35 cellular contexts compared by ENCODE assay signal in the genomic region with DNA sequence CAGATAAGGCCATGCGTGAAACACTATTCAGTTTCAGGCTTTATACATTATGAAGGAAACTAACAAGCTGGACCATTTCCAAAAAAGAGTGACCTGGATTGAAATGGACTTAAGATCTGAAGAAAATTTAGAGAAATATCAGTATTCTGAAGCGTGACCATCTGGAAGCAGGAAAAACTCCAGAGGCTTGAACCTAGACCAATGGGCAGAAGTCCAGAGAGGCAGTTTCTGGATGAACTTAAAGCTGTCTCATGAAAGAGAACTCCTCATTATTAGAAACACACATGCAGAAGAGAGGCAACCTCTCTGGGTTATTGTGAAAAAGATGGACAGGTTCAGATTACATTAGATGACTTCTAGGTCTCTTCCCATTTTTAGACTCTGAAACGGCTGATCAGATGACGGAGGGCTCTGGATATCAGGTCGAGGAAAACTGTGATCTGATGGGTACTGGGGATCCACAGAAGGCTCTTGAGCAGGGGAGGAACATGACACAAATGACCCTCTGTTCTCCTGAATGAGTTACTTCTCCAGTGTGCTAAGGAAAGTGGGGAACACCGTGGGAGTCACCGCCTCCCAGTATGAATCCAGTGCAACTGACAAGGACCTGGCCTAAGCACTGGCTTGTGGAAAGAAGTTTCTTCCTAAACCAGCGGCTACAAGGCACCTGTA.
DNase-seq lines count a peak whose midpoint lies in the region; ATAC-seq, FAIRE-seq and TF ChIP-seq lines count a peak whose summit lies in the region.
"Had no signal": no experiment of that assay in that cellular context is flagged by ENCODE, and none has a peak within 500 bp of the region (broad histone marks: within the 10 kb centered on the region; RNA-seq: fewer than 3 reads in every experiment).

No MANE protein-coding gene starts in this region.

- H3K4me1 ChIP-seq in K562 (replicated peaks in 1 of 2; ENCODE audit: control insufficient read depth in 2 of 2, insufficient read depth in 2 of 2, low read length in 2 of 2) (peaks cover 10 to 11% of the 10 kb centered on the region in 2 experiments; a peak in 4 of 5 replicates), breast epithelium (peaks cover 0 to 3% of the 10 kb centered on the region in 2 donors)

- H3K9ac ChIP-seq in K562 (ENCODE audit: insufficient read depth in 1 of 2, low read depth in 2 of 2, low read length in 2 of 2), result peak overlapping the region in 1 of 2 experiments; percentile 7; a peak in 1 of 4 replicates
- H3K9ac ChIP-seq: GM23248, SK-N-SH had no signal

- no peak overlapping the region for H3K4me3 Mint-ChIP-seq in osteocyte (ENCODE audit: unreplicated experiment)
- H3K4me3 Mint-ChIP-seq: activated CD4-positive, alpha-beta memory T cell treated with anti-CD3 and anti-CD28 coated beads for 36 hours; CD4-positive, CD25-positive, alpha-beta regulatory T cell; naive B cell; T-helper 1 cell treated with Interleukin-12 subunit alpha and Interleukin-12 subunit beta and Interleukin-4 antibody, amounts not matched to agents 30 μg/mL and 1 μg/mL, for 36 hours had no signal

- H3K4me3 ChIP-seq in AG10803 (ENCODE audit: low read length) (no peak overlapping the region), K562 (no peak overlapping the region), breast epithelium (no peak overlapping the region)
- H3K4me3 ChIP-seq: body of pancreas, GM23248, left ventricle myocardium inferior, upper lobe of left lung had no signal

- intact Hi-C loops in K562 (cut with micrococcal nuclease), result no loop called here
- intact Hi-C loops in breast epithelium (cut with DNase I; ENCODE audit: low total_unique reads), result no loop called here

- POLR2A ChIA-PET in K562 (lab: Yijun Ruan, JAX), result interaction anchor here (0.9 kb wide), 2 partner anchors 9 to 11 kb away, joined by 3 to 5 read pairs; no protein-coding TSS in a partner anchor

- peak overlapping the region; percentile 28 for H3K27ac Mint-ChIP-seq in osteocyte (ENCODE audit: unreplicated experiment)
- H3K27ac Mint-ChIP-seq: activated CD4-positive, alpha-beta memory T cell treated with anti-CD3 and anti-CD28 coated beads for 36 hours; T-helper 1 cell treated with Interleukin-12 subunit alpha and Interleukin-12 subunit beta and Interleukin-4 antibody, amounts not matched to agents 30 μg/mL and 1 μg/mL, for 36 hours had no signal

- peaks cover 12% of the 10 kb centered on the region for H3K4me1 Mint-ChIP-seq in osteocyte (ENCODE audit: unreplicated experiment)

- in situ Hi-C loops in K562 (cut with MboI), result no loop called here

- H2AFZ ChIP-seq in K562 (ENCODE audit: low read depth, low read length), result no peak overlapping the region
- H2AFZ ChIP-seq: GM23248 had no signal

- TF ChIP-seq CTCF in AG10803 (conservative IDR thresholded peaks at IDR 0.05; ENCODE audit: low read length) (no peak), K562 (IDR thresholded peaks at IDR 0.05 in 2 of 3, conservative IDR thresholded peaks at IDR 0.05 in 1 of 3; ENCODE audit: insufficient read depth in 2 of 3, low read depth in 1 of 3, low read length in 3 of 3) (no peak), osteocyte (IDR thresholded peaks at IDR 0.05) (no peak), breast epithelium (IDR thresholded peaks at IDR 0.05) (no peak)

- no peaks in the 10 kb centered on the region for H3K79me2 ChIP-seq in K562 (ENCODE audit: control insufficient read depth, insufficient read depth, low read length)

- H3K36me3 Mint-ChIP-seq in osteocyte (ENCODE audit: unreplicated experiment), result peaks cover 2% of the 10 kb centered on the region
- H3K36me3 Mint-ChIP-seq: activated CD4-positive, alpha-beta memory T cell treated with anti-CD3 and anti-CD28 coated beads for 36 hours; naive B cell had no signal

- H3K27me3 ChIP-seq in K562 (ENCODE audit: control insufficient read depth in 2 of 2, insufficient read depth in 2 of 2, low read length in 2 of 2) (no peaks in the 10 kb centered on the region), breast epithelium (no peaks in the 10 kb centered on the region)
- H3K27me3 ChIP-seq: body of pancreas, upper lobe of left lung had no signal

- no peak for TF ChIP-seq EP300 in K562 (IDR thresholded peaks at IDR 0.05; ENCODE audit: low read length)

- DNase-seq in AG10803 (ENCODE audit: low read depth) (peak; percentile 33), K562 (ENCODE audit: extremely low read depth in 1 of 4, low spot score in 3 of 4) (no peak), fibroblast of peridontal ligament (ENCODE audit: extremely low read depth) (peak; percentile 44), osteocyte (ENCODE audit: extremely low spot score, unreplicated experiment) (no peak), NCI-H1694 treated with DMSO at 0.1 percent for 48 hours (lab: John Stamatoyannopoulos, UW) (no peak), breast epithelium (ENCODE audit: low spot score in 2 of 2) (no peak), NCI-H69 (lab: John Stamatoyannopoulos, UW) (no peak), GM12892 (ENCODE audit: insufficient read length) (no peak)
- DNase-seq: activated CD4-positive, alpha-beta memory T cell treated with anti-CD3 and anti-CD28 coated beads for 36 hours; activated CD8-positive, alpha-beta memory T cell treated with anti-CD3 and anti-CD28 coated beads, Interleukin-2, amount 50 U/mL, for 4 hours; activated naive CD4-positive, alpha-beta T cell treated with Interleukin-2 at 50 U/mL for 16 hours; body of pancreas; Calu3; CD4-positive, CD25-positive, alpha-beta regulatory T cell; DMS79 treated with DMSO at 0.1 percent for 48 hours; GF-D8; GM23248; head of caudate nucleus; IMR-90; islet precursor cell; left ventricle myocardium inferior; midbrain; naive B cell; NCI-H1048; NCI-H187; NCI-H2171 treated with DMSO at 0.1 percent for 48 hours; NCI-H510A treated with DMSO at 0.1 percent for 48 hours; PC-3; SK-N-SH; stimulated activated CD4-positive, alpha-beta T cell treated with anti-CD3 and anti-CD28 coated beads, Interleukin-15, amount 100 ng/mL, for 24 hours; stimulated activated CD4-positive, alpha-beta T cell treated with anti-CD3 and anti-CD28 coated beads, Interleukin-4, amount 100 ng/mL, for 4 hours; upper lobe of left lung had no signal

- TF ChIP-seq RAD21 in K562 (CRISPR knock-in tag; conservative IDR thresholded peaks at IDR 0.05 in 1 of 2, IDR thresholded peaks at IDR 0.05 in 1 of 2), result no peak

- WGBS in K562 (ENCODE audit: insufficient coverage, low coverage, missing lambda C conversion rate), result 51% methylated on average over 8 of the region's 8 CpGs

- TF ChIP-seq POLR2A in K562 (conservative IDR thresholded peaks at IDR 0.05) (no peak), breast epithelium (IDR thresholded peaks at IDR 0.05) (no peak), GM12892 (IDR thresholded peaks at IDR 0.05; ENCODE audit: low read depth, low read length) (no peak)

- no peak overlapping the region for H3K4me2 ChIP-seq in K562 (ENCODE audit: insufficient read depth, low read length)
- H3K4me2 ChIP-seq: SK-N-SH had no signal

- no peak for FAIRE-seq in K562 (lab: Jason Lieb, UNC)
- no peak for FAIRE-seq in GM12892 (lab: Jason Lieb, UNC)
- FAIRE-seq: TTC549 had no signal

- no TSS peak for BruUV-seq in K562 (replicated peaks; lab: Mats Ljungman, UMichigan)

- H3K36me3 ChIP-seq in K562 (ENCODE audit: control insufficient read depth, insufficient read depth, low read length) (no peaks in the 10 kb centered on the region), breast epithelium (no peaks in the 10 kb centered on the region)
- H3K36me3 ChIP-seq: left ventricle myocardium inferior, upper lobe of left lung had no signal

- H3K9me1 ChIP-seq in K562 (ENCODE audit: control insufficient read depth, insufficient read depth, low read length), result no peaks in the 10 kb centered on the region

- no peaks in the 10 kb centered on the region for H3K9me3 ChIP-seq in K562 (replicated peaks; ENCODE audit: control insufficient read depth, insufficient read depth, low read depth, low read length)
- no peaks in the 10 kb centered on the region for H3K9me3 ChIP-seq in breast epithelium
- H3K9me3 ChIP-seq: body of pancreas, left ventricle myocardium inferior, SK-N-SH, upper lobe of left lung had no signal

- ATAC-seq in K562, result no peak
- ATAC-seq: activated CD4-positive, CD25-positive, alpha-beta regulatory T cell treated with anti-CD3 and anti-CD28 coated beads, Interleukin-2, amount 50 U/mL, for 24 hours; body of pancreas; PC-3 had no signal

- no peaks in the 10 kb centered on the region for H3K9me3 Mint-ChIP-seq in osteocyte (ENCODE audit: unreplicated experiment)
- H3K9me3 Mint-ChIP-seq: activated CD4-positive, alpha-beta memory T cell treated with anti-CD3 and anti-CD28 coated beads for 36 hours; naive B cell; T-helper 1 cell treated with Interleukin-12 subunit alpha and Interleukin-12 subunit beta and Interleukin-4 antibody, amounts not matched to agents 30 μg/mL and 1 μg/mL, for 36 hours had no signal

- H3K27ac ChIP-seq in K562 (ENCODE audit: extremely low read depth, low read depth, low read length), result no peak overlapping the region
- H3K27ac ChIP-seq in breast epithelium, result no peak overlapping the region
- H3K27ac ChIP-seq: body of pancreas, GM23248, left ventricle myocardium inferior had no signal

- no peaks in the 10 kb centered on the region for H4K20me1 ChIP-seq in K562 (replicated peaks; ENCODE audit: control insufficient read depth, insufficient read depth, low read length)

- no peaks in the 10 kb centered on the region for H3K27me3 Mint-ChIP-seq in osteocyte (ENCODE audit: unreplicated experiment)
- H3K27me3 Mint-ChIP-seq: activated CD4-positive, alpha-beta memory T cell treated with anti-CD3 and anti-CD28 coated beads for 36 hours; CD4-positive, CD25-positive, alpha-beta regulatory T cell; naive B cell had no signal

- CTCF ChIA-PET in K562 (lab: Yijun Ruan, JAX; ENCODE audit: low intra/inter-chr PET ratio), result no interaction called here

TF ChIP-seq in K562, 482 proteins besides CTCF, POLR2A, EP300 and RAD21 (continues in another document):
- TF ChIP-seq RB1 (IDR thresholded peaks at IDR 0.05; ENCODE audit: low read depth) (no peak), THRAP3 (IDR thresholded peaks at IDR 0.05; ENCODE audit: borderline replicate concordance) (no peak), DACH1 (IDR thresholded peaks at IDR 0.05; ENCODE audit: partially characterized antibody) (no peak)

Comparison
In these comparisons a context has a peak if more than half of its experiments do, and no peak if none do; other contexts are left out.
1. DNase-seq: peak in AG10803 (single experiment) and fibroblast of peridontal ligament (single experiment); none in K562 (0 of 4), osteocyte (single experiment), NCI-H1694 treated with DMSO at 0.1 percent for 48 hours (single experiment), breast epithelium (0 of 2), NCI-H69 (single experiment) and GM12892 (single experiment).